9 cellular contexts compared by ENCODE assay signal in genomic region chr6:35736293-35736894, GRCh38. TPM values are rescaled to one million over a fixed set of nuclear protein-coding genes. Genes with fewer than 3 reads are reported as not detected.
DNase-seq lines count a peak whose midpoint lies in the region; ATAC-seq and TF ChIP-seq lines count a peak whose summit lies in the region.
"Had no signal": no experiment of that assay in that cellular context is flagged by ENCODE, and none has a peak within 500 bp of the region (broad histone marks: within the 10 kb centered on the region; RNA-seq: fewer than 3 reads in every experiment).

No MANE protein-coding gene starts in this region.

- no peaks in the 10 kb centered on the region for H3K27me3 ChIP-seq in lung (ENCODE audit: control insufficient read depth, insufficient read depth)

- H3K4me3 ChIP-seq in coronary artery (no peak overlapping the region), lung (no peak overlapping the region)

- H3K27ac ChIP-seq in coronary artery (peak overlapping the region in 1 of 2 donors; percentile 35), lung (ENCODE audit: low read depth in 1 of 2, low read length in 1 of 2) (no peak overlapping the region)

- H3K9me3 ChIP-seq in lung (ENCODE audit: control insufficient read depth in 2 of 2, insufficient read depth in 1 of 2, low read length in 1 of 2) = no peaks in the 10 kb centered on the region

- H3K36me3 ChIP-seq in lung (ENCODE audit: control insufficient read depth in 2 of 2, insufficient read depth in 2 of 2, low read length in 2 of 2) = no peaks in the 10 kb centered on the region

- ATAC-seq in lung (ENCODE audit: insufficient read depth, low FRiP score) = peak; percentile 36
- ATAC-seq in GM19328 (IDR thresholded peaks at IDR 0.05; ENCODE audit: unreplicated experiment) = no peak

- WGBS in lung, 2 donors = 65% methylated on average over 7 of the region's 7 CpGs

- peaks cover 11 to 22% of the 10 kb centered on the region in 2 donors for H3K4me1 ChIP-seq in lung (ENCODE audit: control insufficient read depth in 2 of 2, insufficient read depth in 2 of 2, low read length in 2 of 2)

- TF ChIP-seq CTCF in coronary artery (IDR thresholded peaks at IDR 0.05) (peak; percentile 94), lung (IDR thresholded peaks at IDR 0.05; ENCODE audit: control extremely low read depth, extremely low read depth) (peak; percentile 67)

- DNase-seq in activated gamma-delta T cell treated with Interleukin-2 at 50 U/mL for 16 hours (peak; percentile 89), activated gamma-delta T cell (lab: John Stamatoyannopoulos, UW) (no peak), NCI-H226 (peak; percentile 24), coronary artery (ENCODE audit: low spot score) (peak; percentile 85), lung (ENCODE audit: low spot score) (peak; percentile 83)
- DNase-seq in activated CD4-positive, alpha-beta T cell treated with anti-CD3 and anti-CD28 coated beads, Interleukin-2, amount 50 U/mL, for 1 hour = peak; percentile 84
- peak; percentile 70 for DNase-seq in stimulated activated CD8-positive, alpha-beta memory T cell treated with anti-CD3 and anti-CD28 coated beads, Interleukin-15, amount 100 ng/mL, for 24 hours (ENCODE audit: low read depth)

RNA-seq across cellular contexts. Expression of gene ARMC12, which starts 0.4 kb away (rescaled TPM):
- total RNA-seq in lung = under 1 TPM; 0.20 to 0.52 TPM
- polyA plus RNA-seq in lung = 1 to 10 TPM; 1.0 to 1.1 TPM

RNA-seq across cellular contexts. Expression of gene CLPSL2, which starts 40.0 kb away (rescaled TPM):
- not detected for total RNA-seq in lung
- polyA plus RNA-seq in lung = not detected
- total RNA-seq: skeletal muscle tissue had no signal

RNA-seq across cellular contexts. Expression of gene CLPSL1, which starts 44.4 kb away (rescaled TPM):
- not detected for total RNA-seq in lung
- polyA plus RNA-seq in lung = not detected
- total RNA-seq: skeletal muscle tissue had no signal

RNA-seq across cellular contexts. Expression of gene FKBP5, which starts 47.7 kb away (rescaled TPM):
- 100 to 1,000 TPM in 1 of 2 donors, 10 to 100 TPM in 1; 25.9 to 184 TPM for total RNA-seq in lung
- polyA plus RNA-seq in lung = 100 to 1,000 TPM in 1 of 2 donors, 10 to 100 TPM in 1; 27.7 to 245 TPM
